In genomic region chr11:61477734-61478148, GRCh38 we compare ENCODE assay signal across 8 cellular contexts. TPM values are rescaled to one million over a fixed set of nuclear protein-coding genes. Genes with fewer than 3 reads are reported as not detected.
A peak's percentile ranks its signal among the peaks of the same experiment; 100 is the strongest.
DNase-seq lines count a peak whose midpoint lies in the region; ATAC-seq, FAIRE-seq and TF ChIP-seq lines count a peak whose summit lies in the region.

No MANE protein-coding gene starts in this region.

- FAIRE-seq in GM12892 (lab: Jason Lieb, UNC): peak; percentile 84

- TF ChIP-seq POLR2A in GM12892 (IDR thresholded peaks at IDR 0.05; ENCODE audit: low read depth, low read length): no peak
- no peak for TF ChIP-seq POLR2A in body of pancreas (IDR thresholded peaks at IDR 0.05)

- H3K9me3 ChIP-seq in body of pancreas: no peaks in the 10 kb centered on the region

- 3 to 4% methylated on average over 5 to 18 of the region's 18 CpGs for WGBS in body of pancreas, 2 donors

- peak; percentile 75 for DNase-seq in GM12892 (ENCODE audit: insufficient read length)
- peak; percentile 47 for DNase-seq in T-helper 9 cell
- peak; percentile 37 to 60 (median 46) for DNase-seq in body of pancreas
- DNase-seq in left kidney (ENCODE audit: low read depth, low spot score): peak; percentile 66
- peak; percentile 9 to 39 (median 12) for DNase-seq in stimulated activated CD4-positive, alpha-beta T cell treated with anti-CD3 and anti-CD28 coated beads, TNF-alpha, amount 100 ng/mL, for 48 hours (ENCODE audit: low read depth in 3 of 3)

- H3K4me1 ChIP-seq in body of pancreas: no peaks in the 10 kb centered on the region

- intact Hi-C loops in body of pancreas (cut with DNase I): loop anchor here (5.0 kb wide), 2 partner anchors 40 to 160 kb away; no protein-coding TSS in a partner anchor

- H3K27me3 ChIP-seq in body of pancreas: peaks cover 0 to 4% of the 10 kb centered on the region in 2 donors

- ATAC-seq in body of pancreas (no peak), GM18870 (IDR thresholded peaks at IDR 0.05; ENCODE audit: unreplicated experiment) (no peak), GM21515 (IDR thresholded peaks at IDR 0.05; ENCODE audit: unreplicated experiment) (no peak)

- no peak overlapping the region for H3K4me3 ChIP-seq in body of pancreas

- H3K27ac ChIP-seq in 22Rv1 (no peak overlapping the region), body of pancreas (no peak overlapping the region)

- H3K36me3 ChIP-seq in body of pancreas (replicated peaks in 1 of 2; ENCODE audit: insufficient read depth in 1 of 2, low read depth in 2 of 2): no peaks in the 10 kb centered on the region

- TF ChIP-seq CTCF in 22Rv1 (IDR thresholded peaks at IDR 0.05) (peak; percentile 93), body of pancreas (IDR thresholded peaks at IDR 0.05) (peak; percentile 77 to 95 (median 86))

RNA-seq across cellular contexts. Expression of gene LRRC10B, which starts 30.8 kb away (rescaled TPM):
- polyA plus RNA-seq in GM12892 (2012; ENCODE audit: missing spikeins): not detected
- total RNA-seq in body of pancreas: 1 to 10 TPM; 1.6 to 2.9 TPM

RNA-seq across cellular contexts. Expression of gene SDHAF2, which starts 47.8 kb away (rescaled TPM):
- 43.2 TPM for polyA plus RNA-seq in GM12892 (2012; ENCODE audit: missing spikeins)
- 10 to 100 TPM; 25.2 to 28.0 TPM for total RNA-seq in body of pancreas

RNA-seq across cellular contexts. Expression of gene CPSF7, which starts 48.0 kb away (rescaled TPM):
- 44.3 TPM for polyA plus RNA-seq in GM12892 (2012; ENCODE audit: missing spikeins)
- total RNA-seq in body of pancreas: 10 to 100 TPM; 34.0 to 44.5 TPM

Comparison
In these comparisons a context has a peak if more than half of its experiments do, and no peak if none do; other contexts are left out.
1. DNase-seq: peak in every context shown above with its lines; median percentile 75 in GM12892; 66 in left kidney; 47 in T-helper 9 cell; 46 in body of pancreas; 12 in stimulated activated CD4-positive, alpha-beta T cell treated with anti-CD3 and anti-CD28 coated beads, TNF-alpha, amount 100 ng/mL, for 48 hours.